Comparison of ENCODE assay signal across 1 cellular context in the genomic region with DNA sequence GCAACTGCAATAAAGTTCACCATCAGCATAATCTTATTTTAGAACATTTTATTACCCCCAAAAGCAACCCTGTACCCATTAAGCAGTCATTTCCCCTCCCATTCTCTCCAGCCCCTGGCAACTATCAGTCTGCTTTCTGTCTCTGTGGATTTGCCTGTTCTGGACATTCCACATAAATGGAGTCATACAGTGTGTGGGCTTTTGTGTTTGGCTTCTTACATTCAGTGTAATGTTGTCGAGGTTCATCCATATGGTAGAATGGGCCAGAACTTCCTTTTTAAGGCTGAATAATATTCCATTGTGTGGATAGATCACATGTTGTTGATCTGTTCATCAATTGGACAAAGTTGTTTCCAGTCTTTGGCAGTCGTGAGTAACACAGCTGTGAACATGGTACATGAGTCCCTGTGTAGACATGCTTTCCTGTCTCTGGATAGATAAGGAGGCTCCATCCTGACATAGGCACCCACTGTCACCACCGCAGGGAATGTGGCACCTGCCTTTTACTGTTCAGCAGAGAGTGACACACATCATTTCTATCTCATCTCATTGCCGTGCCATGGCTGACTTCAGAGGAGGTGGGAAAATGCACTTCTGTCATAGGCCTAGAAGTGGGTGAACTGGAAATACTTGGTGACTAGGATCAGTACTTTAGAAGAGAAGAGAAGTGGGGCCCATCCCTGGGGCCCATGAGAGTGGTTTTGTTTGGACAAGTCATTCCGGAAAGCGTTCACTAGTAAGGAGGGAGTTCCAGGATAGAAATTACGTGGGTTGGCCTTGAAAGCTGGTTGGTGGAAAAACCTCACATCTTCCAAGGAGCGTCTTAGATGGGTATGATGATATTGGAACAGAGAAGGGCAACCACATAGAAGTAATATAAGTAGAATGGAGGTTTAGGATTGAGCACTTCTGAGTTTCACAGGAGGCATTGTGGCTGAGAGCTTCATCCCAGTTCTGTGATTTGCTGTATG.
TF ChIP-seq lines count a peak whose summit lies in the region.

No MANE protein-coding gene starts in this region.

TF ChIP-seq in HCT116, 20 proteins besides CTCF, POLR2A, EP300 and RAD21 (continued from another document):
- TF ChIP-seq, protein P1, sequence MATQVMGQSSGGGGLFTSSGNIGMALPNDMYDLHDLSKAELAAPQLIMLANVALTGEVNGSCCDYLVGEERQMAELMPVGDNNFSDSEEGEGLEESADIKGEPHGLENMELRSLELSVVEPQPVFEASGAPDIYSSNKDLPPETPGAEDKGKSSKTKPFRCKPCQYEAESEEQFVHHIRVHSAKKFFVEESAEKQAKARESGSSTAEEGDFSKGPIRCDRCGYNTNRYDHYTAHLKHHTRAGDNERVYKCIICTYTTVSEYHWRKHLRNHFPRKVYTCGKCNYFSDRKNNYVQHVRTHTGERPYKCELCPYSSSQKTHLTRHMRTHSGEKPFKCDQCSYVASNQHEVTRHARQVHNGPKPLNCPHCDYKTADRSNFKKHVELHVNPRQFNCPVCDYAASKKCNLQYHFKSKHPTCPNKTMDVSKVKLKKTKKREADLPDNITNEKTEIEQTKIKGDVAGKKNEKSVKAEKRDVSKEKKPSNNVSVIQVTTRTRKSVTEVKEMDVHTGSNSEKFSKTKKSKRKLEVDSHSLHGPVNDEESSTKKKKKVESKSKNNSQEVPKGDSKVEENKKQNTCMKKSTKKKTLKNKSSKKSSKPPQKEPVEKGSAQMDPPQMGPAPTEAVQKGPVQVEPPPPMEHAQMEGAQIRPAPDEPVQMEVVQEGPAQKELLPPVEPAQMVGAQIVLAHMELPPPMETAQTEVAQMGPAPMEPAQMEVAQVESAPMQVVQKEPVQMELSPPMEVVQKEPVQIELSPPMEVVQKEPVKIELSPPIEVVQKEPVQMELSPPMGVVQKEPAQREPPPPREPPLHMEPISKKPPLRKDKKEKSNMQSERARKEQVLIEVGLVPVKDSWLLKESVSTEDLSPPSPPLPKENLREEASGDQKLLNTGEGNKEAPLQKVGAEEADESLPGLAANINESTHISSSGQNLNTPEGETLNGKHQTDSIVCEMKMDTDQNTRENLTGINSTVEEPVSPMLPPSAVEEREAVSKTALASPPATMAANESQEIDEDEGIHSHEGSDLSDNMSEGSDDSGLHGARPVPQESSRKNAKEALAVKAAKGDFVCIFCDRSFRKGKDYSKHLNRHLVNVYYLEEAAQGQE (IDR thresholded peaks at IDR 0.05; ENCODE audit: low read depth) = no peak
- TF ChIP-seq SP1 (IDR thresholded peaks at IDR 0.05; ENCODE audit: low read depth) (no peak), JUND (IDR thresholded peaks at IDR 0.05) (no peak), YY1 (IDR thresholded peaks at IDR 0.05; ENCODE audit: extremely low read depth, insufficient replicate concordance, low read depth, low read length) (no peak), ZNF274 (IDR thresholded peaks at IDR 0.05; ENCODE audit: low read depth, low read length) (no peak), EGR1 (IDR thresholded peaks at IDR 0.05; ENCODE audit: low read depth) (no peak), CBX3 (IDR thresholded peaks at IDR 0.05; ENCODE audit: low read depth) (no peak), ELF1 (IDR thresholded peaks at IDR 0.05; ENCODE audit: borderline replicate concordance, low read depth) (no peak), EZH2 (IDR thresholded peaks at IDR 0.05) (no peak), ZFX (IDR thresholded peaks at IDR 0.05) (no peak)
- TF ChIP-seq, protein P2, sequence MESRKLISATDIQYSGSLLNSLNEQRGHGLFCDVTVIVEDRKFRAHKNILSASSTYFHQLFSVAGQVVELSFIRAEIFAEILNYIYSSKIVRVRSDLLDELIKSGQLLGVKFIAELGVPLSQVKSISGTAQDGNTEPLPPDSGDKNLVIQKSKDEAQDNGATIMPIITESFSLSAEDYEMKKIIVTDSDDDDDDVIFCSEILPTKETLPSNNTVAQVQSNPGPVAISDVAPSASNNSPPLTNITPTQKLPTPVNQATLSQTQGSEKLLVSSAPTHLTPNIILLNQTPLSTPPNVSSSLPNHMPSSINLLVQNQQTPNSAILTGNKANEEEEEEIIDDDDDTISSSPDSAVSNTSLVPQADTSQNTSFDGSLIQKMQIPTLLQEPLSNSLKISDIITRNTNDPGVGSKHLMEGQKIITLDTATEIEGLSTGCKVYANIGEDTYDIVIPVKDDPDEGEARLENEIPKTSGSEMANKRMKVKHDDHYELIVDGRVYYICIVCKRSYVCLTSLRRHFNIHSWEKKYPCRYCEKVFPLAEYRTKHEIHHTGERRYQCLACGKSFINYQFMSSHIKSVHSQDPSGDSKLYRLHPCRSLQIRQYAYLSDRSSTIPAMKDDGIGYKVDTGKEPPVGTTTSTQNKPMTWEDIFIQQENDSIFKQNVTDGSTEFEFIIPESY (IDR thresholded peaks at IDR 0.05; ENCODE audit: extremely low read depth, insufficient replicate concordance, low read length) = no peak
- TF ChIP-seq, protein P3, sequence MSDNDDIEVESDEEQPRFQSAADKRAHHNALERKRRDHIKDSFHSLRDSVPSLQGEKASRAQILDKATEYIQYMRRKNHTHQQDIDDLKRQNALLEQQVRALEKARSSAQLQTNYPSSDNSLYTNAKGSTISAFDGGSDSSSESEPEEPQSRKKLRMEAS (IDR thresholded peaks at IDR 0.05) = no peak
